10 cellular contexts compared by ENCODE assay signal in genomic region chr2:200077210-200077650, GRCh38.
DNase-seq lines count a peak whose midpoint lies in the region; FAIRE-seq and TF ChIP-seq lines count a peak whose summit lies in the region.
"Had no signal": no experiment of that assay in that cellular context is flagged by ENCODE, and none has a peak within 500 bp of the region (broad histone marks: within the 10 kb centered on the region; RNA-seq: fewer than 3 reads in every experiment).

No MANE protein-coding gene starts in this region.

- WGBS in mesenchymal stem cell: 0% methylated on average over 2 of the region's 5 CpGs

- H2BK12ac ChIP-seq in mesenchymal stem cell (ENCODE audit: low read length in 2 of 2): no peak overlapping the region

- H3K27me3 ChIP-seq in mesenchymal stem cell (ENCODE audit: control insufficient read depth in 1 of 2, insufficient read depth in 1 of 2, low read length in 2 of 2): peaks cover 0 to 5% of the 10 kb centered on the region in 2 experiments

- peak overlapping the region; percentile 92 for H3K27ac ChIP-seq in mesenchymal stem cell (ENCODE audit: low read length, poor library complexity, severe bottlenecking)

- H3K18ac ChIP-seq in mesenchymal stem cell (ENCODE audit: low read depth in 1 of 2, low read length in 2 of 2): no peak overlapping the region

- H3K23ac ChIP-seq in mesenchymal stem cell (ENCODE audit: low read length in 2 of 2): no peak overlapping the region

- H2BK120ac ChIP-seq in mesenchymal stem cell (ENCODE audit: low read depth, low read length): no peak overlapping the region

- H3K4ac ChIP-seq in mesenchymal stem cell (ENCODE audit: low read depth in 1 of 2, low read length in 2 of 2): no peak overlapping the region

- H3K36me3 ChIP-seq in mesenchymal stem cell (ENCODE audit: control insufficient read depth in 1 of 2, insufficient read depth in 2 of 2, low read depth in 1 of 2, low read length in 2 of 2): no peaks in the 10 kb centered on the region

- peak; percentile 53 for DNase-seq in AG10803 (ENCODE audit: low read depth)
- peak; percentile 42 for DNase-seq in HT1080 (ENCODE audit: low read depth)
- DNase-seq in cardiac fibroblast (ENCODE audit: low read depth in 2 of 2): peak; percentile 56 to 81
- DNase-seq in mesenchymal stem cell: peak; percentile 89
- DNase-seq in D721Med (ENCODE audit: insufficient read length, low spot score): no peak
- no peak for DNase-seq in NCI-H2196 (lab: John Stamatoyannopoulos, UW; ENCODE audit: unreplicated experiment)
- no peak for DNase-seq in NCI-H446 (lab: John Stamatoyannopoulos, UW)
- no peak for DNase-seq in activated effector memory CD4-positive, alpha-beta T cell treated with Interleukin-2 at 50 U/mL for 16 hours
- DNase-seq: anterior cingulate cortex, OCI-M1 had no signal

- H2AFZ ChIP-seq in mesenchymal stem cell (ENCODE audit: low read depth, low read length): no peak overlapping the region

- no peaks in the 10 kb centered on the region for H3K79me1 ChIP-seq in mesenchymal stem cell (replicated peaks; ENCODE audit: low read length, poor library complexity, severe bottlenecking)

- no peak overlapping the region for H2BK5ac ChIP-seq in mesenchymal stem cell (ENCODE audit: low read depth, low read length, poor library complexity, severe bottlenecking)

- no peak overlapping the region for H3K14ac ChIP-seq in mesenchymal stem cell (ENCODE audit: low read length in 2 of 2)

- no peak overlapping the region for H2AK5ac ChIP-seq in mesenchymal stem cell (ENCODE audit: low read length, severe bottlenecking)

- H2BK15ac ChIP-seq in mesenchymal stem cell (ENCODE audit: low read depth, poor library complexity, severe bottlenecking): no peak overlapping the region

- no peak overlapping the region for H4K91ac ChIP-seq in mesenchymal stem cell (ENCODE audit: low read length)

- peaks cover 2% of the 10 kb centered on the region for H3K4me1 ChIP-seq in mesenchymal stem cell (ENCODE audit: control insufficient read depth, insufficient read depth, low read depth, low read length)

- no peak for TF ChIP-seq CTCF in AG10803 (conservative IDR thresholded peaks at IDR 0.05; ENCODE audit: low read length)
- TF ChIP-seq CTCF in cardiac fibroblast (IDR thresholded peaks at IDR 0.05; ENCODE audit: low read depth, low read length): no peak
- TF ChIP-seq CTCF in D721Med (IDR thresholded peaks at IDR 0.05; ENCODE audit: insufficient read depth, missing control alignments): no peak

- H3K4me2 ChIP-seq in mesenchymal stem cell (ENCODE audit: low read length, poor library complexity, severe bottlenecking): no peak overlapping the region

- no peak overlapping the region for H3K9ac ChIP-seq in mesenchymal stem cell (ENCODE audit: low read length)

- no peak for FAIRE-seq in D721Med (lab: Jason Lieb, UNC)

- H4K8ac ChIP-seq in mesenchymal stem cell (ENCODE audit: low read length): no peak overlapping the region

- H3K4me3 ChIP-seq in AG10803 (ENCODE audit: low read length) (no peak overlapping the region), cardiac fibroblast (replicated peaks in 1 of 2; ENCODE audit: low read depth in 2 of 2, low read length in 2 of 2) (no peak overlapping the region), mesenchymal stem cell (ENCODE audit: insufficient read depth in 1 of 2, low read depth in 1 of 2, low read length in 2 of 2) (no peak overlapping the region)

- peaks cover 4% of the 10 kb centered on the region for H3K9me3 ChIP-seq in mesenchymal stem cell (ENCODE audit: control insufficient read depth, low read length)

Comparison
In these comparisons a context has a peak if more than half of its experiments do, and no peak if none do; other contexts are left out.
1. DNase-seq: peak in AG10803 (single experiment), HT1080 (single experiment), cardiac fibroblast (2 of 2) and mesenchymal stem cell (single experiment); none in D721Med (single experiment), NCI-H2196 (single experiment), NCI-H446 (0 of 2) and activated effector memory CD4-positive, alpha-beta T cell treated with Interleukin-2 at 50 U/mL for 16 hours (single experiment).